ENCODE assay signal across 1 cellular context in the genomic region with DNA sequence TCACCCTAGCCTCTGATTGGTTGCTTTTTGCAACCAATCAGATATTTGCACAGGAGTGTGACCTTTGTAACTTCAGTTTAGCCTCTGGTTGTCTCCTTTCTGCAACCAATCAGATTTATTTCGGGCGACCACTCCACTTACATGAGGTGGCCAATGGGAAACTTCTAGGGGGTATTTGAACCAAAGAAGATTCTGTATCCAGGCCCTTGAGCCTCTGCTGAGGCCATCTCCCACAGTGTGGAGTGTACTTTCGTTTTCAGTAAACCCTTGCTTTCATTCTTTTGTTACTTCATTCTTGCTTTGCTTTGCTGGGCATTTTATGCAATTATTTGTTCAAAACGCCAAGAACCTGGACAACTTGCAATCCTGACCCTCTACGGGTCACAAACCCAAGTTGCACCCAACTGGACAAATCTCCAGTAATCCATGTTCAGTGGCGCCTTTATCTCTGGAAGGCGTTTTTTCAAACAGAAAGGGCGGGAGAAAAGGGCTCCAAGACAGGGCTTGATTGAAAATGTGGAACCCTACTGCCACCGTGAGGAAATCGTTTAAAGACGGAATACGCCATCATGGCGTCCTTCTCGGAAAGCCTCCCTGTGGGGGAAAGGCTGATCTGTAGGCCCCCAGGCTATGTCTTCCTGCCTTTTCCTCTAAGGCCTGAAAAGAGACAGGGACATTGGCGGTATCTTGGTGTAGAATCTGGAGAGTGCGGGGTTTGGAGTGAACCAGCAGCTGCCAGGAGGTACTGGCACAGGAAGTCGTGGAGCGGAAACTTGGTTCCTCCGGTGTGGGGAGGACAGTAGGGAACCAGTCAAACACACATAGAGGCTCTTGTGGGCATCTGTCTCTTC.
TF ChIP-seq lines count a peak whose summit lies in the region.

No MANE protein-coding gene starts in this region.

TF ChIP-seq in GM12878, 131 proteins besides CTCF, POLR2A, EP300 and RAD21 (continued from another document and continues in another):
- TF ChIP-seq, protein P1, sequence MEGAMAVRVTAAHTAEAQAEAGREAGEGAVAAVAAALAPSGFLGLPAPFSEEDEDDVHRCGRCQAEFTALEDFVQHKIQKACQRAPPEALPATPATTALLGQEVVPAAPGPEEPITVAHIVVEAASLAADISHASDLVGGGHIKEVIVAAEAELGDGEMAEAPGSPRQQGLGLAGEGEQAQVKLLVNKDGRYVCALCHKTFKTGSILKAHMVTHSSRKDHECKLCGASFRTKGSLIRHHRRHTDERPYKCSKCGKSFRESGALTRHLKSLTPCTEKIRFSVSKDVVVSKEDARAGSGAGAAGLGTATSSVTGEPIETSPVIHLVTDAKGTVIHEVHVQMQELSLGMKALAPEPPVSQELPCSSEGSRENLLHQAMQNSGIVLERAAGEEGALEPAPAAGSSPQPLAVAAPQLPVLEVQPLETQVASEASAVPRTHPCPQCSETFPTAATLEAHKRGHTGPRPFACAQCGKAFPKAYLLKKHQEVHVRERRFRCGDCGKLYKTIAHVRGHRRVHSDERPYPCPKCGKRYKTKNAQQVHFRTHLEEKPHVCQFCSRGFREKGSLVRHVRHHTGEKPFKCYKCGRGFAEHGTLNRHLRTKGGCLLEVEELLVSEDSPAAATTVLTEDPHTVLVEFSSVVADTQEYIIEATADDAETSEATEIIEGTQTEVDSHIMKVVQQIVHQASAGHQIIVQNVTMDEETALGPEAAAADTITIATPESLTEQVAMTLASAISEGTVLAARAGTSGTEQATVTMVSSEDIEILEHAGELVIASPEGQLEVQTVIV (IDR thresholded peaks at IDR 0.05; ENCODE audit: borderline replicate concordance, partially characterized antibody): no peak
- TF ChIP-seq, protein P2, sequence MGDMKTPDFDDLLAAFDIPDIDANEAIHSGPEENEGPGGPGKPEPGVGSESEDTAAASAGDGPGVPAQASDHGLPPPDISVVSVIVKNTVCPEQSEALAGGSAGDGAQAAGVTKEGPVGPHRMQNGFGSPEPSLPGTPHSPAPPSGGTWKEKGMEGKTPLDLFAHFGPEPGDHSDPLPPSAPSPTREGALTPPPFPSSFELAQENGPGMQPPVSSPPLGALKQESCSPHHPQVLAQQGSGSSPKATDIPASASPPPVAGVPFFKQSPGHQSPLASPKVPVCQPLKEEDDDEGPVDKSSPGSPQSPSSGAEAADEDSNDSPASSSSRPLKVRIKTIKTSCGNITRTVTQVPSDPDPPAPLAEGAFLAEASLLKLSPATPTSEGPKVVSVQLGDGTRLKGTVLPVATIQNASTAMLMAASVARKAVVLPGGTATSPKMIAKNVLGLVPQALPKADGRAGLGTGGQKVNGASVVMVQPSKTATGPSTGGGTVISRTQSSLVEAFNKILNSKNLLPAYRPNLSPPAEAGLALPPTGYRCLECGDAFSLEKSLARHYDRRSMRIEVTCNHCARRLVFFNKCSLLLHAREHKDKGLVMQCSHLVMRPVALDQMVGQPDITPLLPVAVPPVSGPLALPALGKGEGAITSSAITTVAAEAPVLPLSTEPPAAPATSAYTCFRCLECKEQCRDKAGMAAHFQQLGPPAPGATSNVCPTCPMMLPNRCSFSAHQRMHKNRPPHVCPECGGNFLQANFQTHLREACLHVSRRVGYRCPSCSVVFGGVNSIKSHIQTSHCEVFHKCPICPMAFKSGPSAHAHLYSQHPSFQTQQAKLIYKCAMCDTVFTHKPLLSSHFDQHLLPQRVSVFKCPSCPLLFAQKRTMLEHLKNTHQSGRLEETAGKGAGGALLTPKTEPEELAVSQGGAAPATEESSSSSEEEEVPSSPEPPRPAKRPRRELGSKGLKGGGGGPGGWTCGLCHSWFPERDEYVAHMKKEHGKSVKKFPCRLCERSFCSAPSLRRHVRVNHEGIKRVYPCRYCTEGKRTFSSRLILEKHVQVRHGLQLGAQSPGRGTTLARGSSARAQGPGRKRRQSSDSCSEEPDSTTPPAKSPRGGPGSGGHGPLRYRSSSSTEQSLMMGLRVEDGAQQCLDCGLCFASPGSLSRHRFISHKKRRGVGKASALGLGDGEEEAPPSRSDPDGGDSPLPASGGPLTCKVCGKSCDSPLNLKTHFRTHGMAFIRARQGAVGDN (IDR thresholded peaks at IDR 0.05): no peak
- TF ChIP-seq, protein P3, sequence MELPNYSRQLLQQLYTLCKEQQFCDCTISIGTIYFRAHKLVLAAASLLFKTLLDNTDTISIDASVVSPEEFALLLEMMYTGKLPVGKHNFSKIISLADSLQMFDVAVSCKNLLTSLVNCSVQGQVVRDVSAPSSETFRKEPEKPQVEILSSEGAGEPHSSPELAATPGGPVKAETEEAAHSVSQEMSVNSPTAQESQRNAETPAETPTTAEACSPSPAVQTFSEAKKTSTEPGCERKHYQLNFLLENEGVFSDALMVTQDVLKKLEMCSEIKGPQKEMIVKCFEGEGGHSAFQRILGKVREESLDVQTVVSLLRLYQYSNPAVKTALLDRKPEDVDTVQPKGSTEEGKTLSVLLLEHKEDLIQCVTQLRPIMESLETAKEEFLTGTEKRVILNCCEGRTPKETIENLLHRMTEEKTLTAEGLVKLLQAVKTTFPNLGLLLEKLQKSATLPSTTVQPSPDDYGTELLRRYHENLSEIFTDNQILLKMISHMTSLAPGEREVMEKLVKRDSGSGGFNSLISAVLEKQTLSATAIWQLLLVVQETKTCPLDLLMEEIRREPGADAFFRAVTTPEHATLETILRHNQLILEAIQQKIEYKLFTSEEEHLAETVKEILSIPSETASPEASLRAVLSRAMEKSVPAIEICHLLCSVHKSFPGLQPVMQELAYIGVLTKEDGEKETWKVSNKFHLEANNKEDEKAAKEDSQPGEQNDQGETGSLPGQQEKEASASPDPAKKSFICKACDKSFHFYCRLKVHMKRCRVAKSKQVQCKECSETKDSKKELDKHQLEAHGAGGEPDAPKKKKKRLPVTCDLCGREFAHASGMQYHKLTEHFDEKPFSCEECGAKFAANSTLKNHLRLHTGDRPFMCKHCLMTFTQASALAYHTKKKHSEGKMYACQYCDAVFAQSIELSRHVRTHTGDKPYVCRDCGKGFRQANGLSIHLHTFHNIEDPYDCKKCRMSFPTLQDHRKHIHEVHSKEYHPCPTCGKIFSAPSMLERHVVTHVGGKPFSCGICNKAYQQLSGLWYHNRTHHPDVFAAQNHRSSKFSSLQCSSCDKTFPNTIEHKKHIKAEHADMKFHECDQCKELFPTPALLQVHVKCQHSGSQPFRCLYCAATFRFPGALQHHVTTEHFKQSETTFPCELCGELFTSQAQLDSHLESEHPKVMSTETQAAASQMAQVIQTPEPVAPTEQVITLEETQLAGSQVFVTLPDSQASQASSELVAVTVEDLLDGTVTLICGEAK (IDR thresholded peaks at IDR 0.05; ENCODE audit: borderline replicate concordance): peak; percentile 69
- TF ChIP-seq STAT3 (IDR thresholded peaks at IDR 0.05; ENCODE audit: low read depth, low read length): no peak
- no peak for TF ChIP-seq STAT1 (conservative IDR thresholded peaks at IDR 0.05)
- TF ChIP-seq, protein P4, sequence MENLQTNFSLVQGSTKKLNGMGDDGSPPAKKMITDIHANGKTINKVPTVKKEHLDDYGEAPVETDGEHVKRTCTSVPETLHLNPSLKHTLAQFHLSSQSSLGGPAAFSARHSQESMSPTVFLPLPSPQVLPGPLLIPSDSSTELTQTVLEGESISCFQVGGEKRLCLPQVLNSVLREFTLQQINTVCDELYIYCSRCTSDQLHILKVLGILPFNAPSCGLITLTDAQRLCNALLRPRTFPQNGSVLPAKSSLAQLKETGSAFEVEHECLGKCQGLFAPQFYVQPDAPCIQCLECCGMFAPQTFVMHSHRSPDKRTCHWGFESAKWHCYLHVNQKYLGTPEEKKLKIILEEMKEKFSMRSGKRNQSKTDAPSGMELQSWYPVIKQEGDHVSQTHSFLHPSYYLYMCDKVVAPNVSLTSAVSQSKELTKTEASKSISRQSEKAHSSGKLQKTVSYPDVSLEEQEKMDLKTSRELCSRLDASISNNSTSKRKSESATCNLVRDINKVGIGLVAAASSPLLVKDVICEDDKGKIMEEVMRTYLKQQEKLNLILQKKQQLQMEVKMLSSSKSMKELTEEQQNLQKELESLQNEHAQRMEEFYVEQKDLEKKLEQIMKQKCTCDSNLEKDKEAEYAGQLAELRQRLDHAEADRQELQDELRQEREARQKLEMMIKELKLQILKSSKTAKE (IDR thresholded peaks at IDR 0.05; ENCODE audit: low read depth, poor library complexity, severe bottlenecking): no peak
- TF ChIP-seq HDAC2 (IDR thresholded peaks at IDR 0.05): no peak
- TF ChIP-seq ZZZ3 (IDR thresholded peaks at IDR 0.05; ENCODE audit: control insufficient read depth, insufficient read length, low read depth): no peak
- TF ChIP-seq, protein P5, sequence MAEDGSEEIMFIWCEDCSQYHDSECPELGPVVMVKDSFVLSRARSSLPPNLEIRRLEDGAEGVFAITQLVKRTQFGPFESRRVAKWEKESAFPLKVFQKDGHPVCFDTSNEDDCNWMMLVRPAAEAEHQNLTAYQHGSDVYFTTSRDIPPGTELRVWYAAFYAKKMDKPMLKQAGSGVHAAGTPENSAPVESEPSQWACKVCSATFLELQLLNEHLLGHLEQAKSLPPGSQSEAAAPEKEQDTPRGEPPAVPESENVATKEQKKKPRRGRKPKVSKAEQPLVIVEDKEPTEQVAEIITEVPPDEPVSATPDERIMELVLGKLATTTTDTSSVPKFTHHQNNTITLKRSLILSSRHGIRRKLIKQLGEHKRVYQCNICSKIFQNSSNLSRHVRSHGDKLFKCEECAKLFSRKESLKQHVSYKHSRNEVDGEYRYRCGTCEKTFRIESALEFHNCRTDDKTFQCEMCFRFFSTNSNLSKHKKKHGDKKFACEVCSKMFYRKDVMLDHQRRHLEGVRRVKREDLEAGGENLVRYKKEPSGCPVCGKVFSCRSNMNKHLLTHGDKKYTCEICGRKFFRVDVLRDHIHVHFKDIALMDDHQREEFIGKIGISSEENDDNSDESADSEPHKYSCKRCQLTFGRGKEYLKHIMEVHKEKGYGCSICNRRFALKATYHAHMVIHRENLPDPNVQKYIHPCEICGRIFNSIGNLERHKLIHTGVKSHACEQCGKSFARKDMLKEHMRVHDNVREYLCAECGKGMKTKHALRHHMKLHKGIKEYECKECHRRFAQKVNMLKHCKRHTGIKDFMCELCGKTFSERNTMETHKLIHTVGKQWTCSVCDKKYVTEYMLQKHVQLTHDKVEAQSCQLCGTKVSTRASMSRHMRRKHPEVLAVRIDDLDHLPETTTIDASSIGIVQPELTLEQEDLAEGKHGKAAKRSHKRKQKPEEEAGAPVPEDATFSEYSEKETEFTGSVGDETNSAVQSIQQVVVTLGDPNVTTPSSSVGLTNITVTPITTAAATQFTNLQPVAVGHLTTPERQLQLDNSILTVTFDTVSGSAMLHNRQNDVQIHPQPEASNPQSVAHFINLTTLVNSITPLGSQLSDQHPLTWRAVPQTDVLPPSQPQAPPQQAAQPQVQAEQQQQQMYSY (CRISPR knock-in tag; IDR thresholded peaks at IDR 0.05): no peak
- TF ChIP-seq ZBED1 (IDR thresholded peaks at IDR 0.05; ENCODE audit: borderline replicate concordance): peak; percentile 51; the same call in 1 of the 2 replicates
- TF ChIP-seq DPF2 (IDR thresholded peaks at IDR 0.05): no peak
- TF ChIP-seq, protein P6, sequence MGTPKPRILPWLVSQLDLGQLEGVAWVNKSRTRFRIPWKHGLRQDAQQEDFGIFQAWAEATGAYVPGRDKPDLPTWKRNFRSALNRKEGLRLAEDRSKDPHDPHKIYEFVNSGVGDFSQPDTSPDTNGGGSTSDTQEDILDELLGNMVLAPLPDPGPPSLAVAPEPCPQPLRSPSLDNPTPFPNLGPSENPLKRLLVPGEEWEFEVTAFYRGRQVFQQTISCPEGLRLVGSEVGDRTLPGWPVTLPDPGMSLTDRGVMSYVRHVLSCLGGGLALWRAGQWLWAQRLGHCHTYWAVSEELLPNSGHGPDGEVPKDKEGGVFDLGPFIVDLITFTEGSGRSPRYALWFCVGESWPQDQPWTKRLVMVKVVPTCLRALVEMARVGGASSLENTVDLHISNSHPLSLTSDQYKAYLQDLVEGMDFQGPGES (IDR thresholded peaks at IDR 0.05): no peak
- no peak for TF ChIP-seq EGR1 (IDR thresholded peaks at IDR 0.05; ENCODE audit: borderline replicate concordance in 1 of 2, low read depth in 2 of 2, low read length in 2 of 2)
- no peak for TF ChIP-seq NFYA (IDR thresholded peaks at IDR 0.05; ENCODE audit: borderline replicate concordance, low read depth, low read length)
- peak; percentile 100 for TF ChIP-seq ZNF384 (IDR thresholded peaks at IDR 0.05; ENCODE audit: borderline replicate concordance, low read depth, low read length)
- TF ChIP-seq, protein P7, sequence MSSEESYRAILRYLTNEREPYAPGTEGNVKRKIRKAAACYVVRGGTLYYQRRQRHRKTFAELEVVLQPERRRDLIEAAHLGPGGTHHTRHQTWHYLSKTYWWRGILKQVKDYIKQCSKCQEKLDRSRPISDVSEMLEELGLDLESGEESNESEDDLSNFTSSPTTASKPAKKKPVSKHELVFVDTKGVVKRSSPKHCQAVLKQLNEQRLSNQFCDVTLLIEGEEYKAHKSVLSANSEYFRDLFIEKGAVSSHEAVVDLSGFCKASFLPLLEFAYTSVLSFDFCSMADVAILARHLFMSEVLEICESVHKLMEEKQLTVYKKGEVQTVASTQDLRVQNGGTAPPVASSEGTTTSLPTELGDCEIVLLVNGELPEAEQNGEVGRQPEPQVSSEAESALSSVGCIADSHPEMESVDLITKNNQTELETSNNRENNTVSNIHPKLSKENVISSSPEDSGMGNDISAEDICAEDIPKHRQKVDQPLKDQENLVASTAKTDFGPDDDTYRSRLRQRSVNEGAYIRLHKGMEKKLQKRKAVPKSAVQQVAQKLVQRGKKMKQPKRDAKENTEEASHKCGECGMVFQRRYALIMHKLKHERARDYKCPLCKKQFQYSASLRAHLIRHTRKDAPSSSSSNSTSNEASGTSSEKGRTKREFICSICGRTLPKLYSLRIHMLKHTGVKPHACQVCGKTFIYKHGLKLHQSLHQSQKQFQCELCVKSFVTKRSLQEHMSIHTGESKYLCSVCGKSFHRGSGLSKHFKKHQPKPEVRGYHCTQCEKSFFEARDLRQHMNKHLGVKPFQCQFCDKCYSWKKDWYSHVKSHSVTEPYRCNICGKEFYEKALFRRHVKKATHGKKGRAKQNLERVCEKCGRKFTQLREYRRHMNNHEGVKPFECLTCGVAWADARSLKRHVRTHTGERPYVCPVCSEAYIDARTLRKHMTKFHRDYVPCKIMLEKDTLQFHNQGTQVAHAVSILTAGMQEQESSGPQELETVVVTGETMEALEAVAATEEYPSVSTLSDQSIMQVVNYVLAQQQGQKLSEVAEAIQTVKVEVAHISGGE (CRISPR knock-in tag; IDR thresholded peaks at IDR 0.05): no peak
- peak; percentile 86 for TF ChIP-seq ZNF24 (IDR thresholded peaks at IDR 0.05)
- TF ChIP-seq HCFC1 (IDR thresholded peaks at IDR 0.05; ENCODE audit: low read length): peak; percentile 59; the same call in 1 of the 2 replicates
- 0 out of 2 replicates have a peak, but pooled peaks have one; percentile 12 for TF ChIP-seq EED (IDR thresholded peaks at IDR 0.05; ENCODE audit: low read depth)
- TF ChIP-seq, protein P8, sequence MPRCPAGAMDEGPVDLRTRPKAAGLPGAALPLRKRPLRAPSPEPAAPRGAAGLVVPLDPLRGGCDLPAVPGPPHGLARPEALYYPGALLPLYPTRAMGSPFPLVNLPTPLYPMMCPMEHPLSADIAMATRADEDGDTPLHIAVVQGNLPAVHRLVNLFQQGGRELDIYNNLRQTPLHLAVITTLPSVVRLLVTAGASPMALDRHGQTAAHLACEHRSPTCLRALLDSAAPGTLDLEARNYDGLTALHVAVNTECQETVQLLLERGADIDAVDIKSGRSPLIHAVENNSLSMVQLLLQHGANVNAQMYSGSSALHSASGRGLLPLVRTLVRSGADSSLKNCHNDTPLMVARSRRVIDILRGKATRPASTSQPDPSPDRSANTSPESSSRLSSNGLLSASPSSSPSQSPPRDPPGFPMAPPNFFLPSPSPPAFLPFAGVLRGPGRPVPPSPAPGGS (IDR thresholded peaks at IDR 0.05; ENCODE audit: borderline replicate concordance, insufficient read depth, low read depth, low read length, poor library complexity, severe bottlenecking): no peak
- no peak for TF ChIP-seq KLF5 (IDR thresholded peaks at IDR 0.05; ENCODE audit: partially characterized antibody)
- no peak for TF ChIP-seq NRF1 (conservative IDR thresholded peaks at IDR 0.05; ENCODE audit: low read depth, low read length)
